24 cellular contexts compared by ENCODE assay signal in the genomic region with DNA sequence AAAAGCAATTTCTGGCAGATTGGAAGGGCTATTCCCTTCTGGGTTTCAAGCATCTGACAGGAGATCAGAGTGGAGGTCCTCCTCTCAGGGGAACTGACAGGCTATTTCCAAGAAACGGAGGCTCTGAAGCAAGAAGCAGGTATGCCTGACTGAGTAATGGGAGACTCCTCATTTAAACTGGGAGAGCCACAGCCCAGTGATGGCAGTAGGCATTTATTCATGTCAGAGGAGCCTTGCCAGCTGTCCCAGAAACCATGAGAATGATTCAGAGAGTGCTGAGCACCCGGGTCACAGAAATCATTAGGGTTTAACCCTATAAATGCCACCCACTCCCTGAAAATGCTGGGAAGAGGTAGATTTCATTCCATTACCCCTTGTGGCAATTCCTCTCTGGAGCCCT.
DNase-seq lines count a peak whose midpoint lies in the region; ATAC-seq and TF ChIP-seq lines count a peak whose summit lies in the region.
"Had no signal": no experiment of that assay in that cellular context is flagged by ENCODE, and none has a peak within 500 bp of the region (broad histone marks: within the 10 kb centered on the region; RNA-seq: fewer than 3 reads in every experiment).

No MANE protein-coding gene starts in this region.

- H3K36me3 Mint-ChIP-seq in brain: no peaks in the 10 kb centered on the region

- no peak for ATAC-seq in GM18511 (IDR thresholded peaks at IDR 0.05; ENCODE audit: unreplicated experiment)
- ATAC-seq: T-helper 17 cell had no signal

- no peak overlapping the region for H3K27ac ChIP-seq in ACC112 (ENCODE audit: low read depth, low read length)
- H3K27ac ChIP-seq: BLaER1 treated with 17β-estradiol and CSF1 and Interleukin-3, amounts not matched to agents 10 nM and 100 nM; SK-N-MC had no signal

- H3K4me3 Mint-ChIP-seq in brain: no peak overlapping the region
- H3K4me3 Mint-ChIP-seq: CD4-positive, alpha-beta memory T cell; HFFc6; T-helper 17 cell had no signal

- peaks cover 24% of the 10 kb centered on the region for H3K4me1 Mint-ChIP-seq in brain
- H3K4me1 Mint-ChIP-seq: CD4-positive, alpha-beta memory T cell; T-helper 17 cell had no signal

- no peaks in the 10 kb centered on the region for H3K27me3 ChIP-seq in ACC112 (ENCODE audit: insufficient read depth, low read length)
- H3K27me3 ChIP-seq: BLaER1 treated with 17β-estradiol and CSF1 and Interleukin-3, amounts not matched to agents 10 nM and 100 nM had no signal

- peaks cover 0 to 3% (median under 1%) of the 10 kb centered on the region in 5 experiments for H3K9me3 Mint-ChIP-seq in brain

- no peaks in the 10 kb centered on the region for H3K36me3 ChIP-seq in ACC112 (ENCODE audit: insufficient read depth, low read length)
- H3K36me3 ChIP-seq: BLaER1 treated with 17β-estradiol and CSF1 and Interleukin-3, amounts not matched to agents 10 nM and 100 nM had no signal

- H3K79me2 ChIP-seq in ACC112 (ENCODE audit: control insufficient read depth, insufficient read depth, low read length, unreplicated experiment): no peaks in the 10 kb centered on the region

- DNase-seq in HCEC 1CT (peak; percentile 15), NCI-H2171 treated with DMSO at 0.1 percent for 48 hours (lab: John Stamatoyannopoulos, UW) (peak; percentile 56), HPDE6-E6E7 (ENCODE audit: extremely low spot score) (no peak), NCI-H748 treated with DMSO at 0.1 percent for 48 hours (lab: John Stamatoyannopoulos, UW) (no peak)
- DNase-seq: Caco-2; CD4-positive, alpha-beta memory T cell; DMS153; EL; H7; HFFc6; KBM-7; NCI-H187; NCI-H2107; NCI-H345; NCI-H524; RPMI8226; SHP77 treated with DMSO at 0.1 percent for 48 hours; SW 1271; T-helper 17 cell had no signal

- H3K4me3 ChIP-seq in ACC112 (ENCODE audit: low read depth, low read length): peak overlapping the region; percentile 21; the same call in 1 of the 2 replicates
- H3K4me3 ChIP-seq: BLaER1 treated with 17β-estradiol and CSF1 and Interleukin-3, amounts not matched to agents 10 nM and 100 nM; SK-N-MC had no signal

- H3K27ac Mint-ChIP-seq in brain: peak overlapping the region in 3 of 5 experiments; percentile 7 to 43 (median 20)
- H3K27ac Mint-ChIP-seq: CD4-positive, alpha-beta memory T cell; HFFc6; T-helper 17 cell had no signal

- H3K4me1 ChIP-seq in ACC112 (ENCODE audit: control insufficient read depth, insufficient read depth, low read length, unreplicated experiment): no peaks in the 10 kb centered on the region
- H3K4me1 ChIP-seq: BLaER1 treated with 17β-estradiol and CSF1 and Interleukin-3, amounts not matched to agents 10 nM and 100 nM; Caco-2 had no signal

- TF ChIP-seq CTCF in brain (conservative IDR thresholded peaks at IDR 0.05): no peak

- no peak overlapping the region for H2AFZ ChIP-seq in ACC112 (ENCODE audit: low read length, unreplicated experiment)

- no peaks in the 10 kb centered on the region for H3K27me3 Mint-ChIP-seq in brain
- H3K27me3 Mint-ChIP-seq: CD4-positive, alpha-beta memory T cell; T-helper 17 cell had no signal

Comparison
In these comparisons a context has a peak if more than half of its experiments do, and no peak if none do; other contexts are left out.
1. DNase-seq: peak in HCEC 1CT (single experiment) and NCI-H2171 treated with DMSO at 0.1 percent for 48 hours (single experiment); none in HPDE6-E6E7 (single experiment) and NCI-H748 treated with DMSO at 0.1 percent for 48 hours (single experiment).